ENCODE assay signal across 8 cellular contexts in genomic region chr1:235328271-235329138, GRCh38. TPM values are rescaled to one million over a fixed set of nuclear protein-coding genes. Genes with fewer than 3 reads are reported as not detected.
DNase-seq lines count a peak whose midpoint lies in the region; ATAC-seq and TF ChIP-seq lines count a peak whose summit lies in the region.

TSS of gene GGPS1 (plus strand) at chr1:235328570. CDS start at chr1:235335265, 6,695 bp downstream.

- peaks cover 3% of the 10 kb centered on the region for H3K79me1 ChIP-seq in H9 (ENCODE audit: insufficient read depth, low read depth, low read length, poor library complexity, severe bottlenecking)

- peak within 1 kb of the TSS; percentile 43 for H2BK5ac ChIP-seq in H9 (ENCODE audit: insufficient read length, low read length)

- peak within 1 kb of the TSS; percentile 98 for H3K14ac ChIP-seq in H9 (ENCODE audit: insufficient read depth, low read length)

- peak; percentile 80 for TF ChIP-seq POLR2A in Raji (IDR thresholded peaks at IDR 0.05; ENCODE audit: insufficient read depth, low read depth, low read length)

- H4K91ac ChIP-seq in H9 (ENCODE audit: insufficient read length, low read depth, low read length), result peak within 1 kb of the TSS; percentile 76

- peaks cover 19% of the 10 kb centered on the region; the same call in 1 of the 2 replicates for H3K4me1 ChIP-seq in ES-I3 (ENCODE audit: insufficient read depth, low read length)
- no peaks in the 10 kb centered on the region for H3K4me1 ChIP-seq in H9 (ENCODE audit: insufficient read depth, low read length)

- H3K23me2 ChIP-seq in H9 (ENCODE audit: insufficient read length, low read depth, low read length, poor library complexity, severe bottlenecking), result peaks cover 10% of the 10 kb centered on the region

- no peaks in the 10 kb centered on the region for H4K20me1 ChIP-seq in H9 (ENCODE audit: control insufficient read depth, insufficient read depth, insufficient read length)

- H3K79me2 ChIP-seq in H9 (ENCODE audit: insufficient read depth, low read length), result peaks cover 38% of the 10 kb centered on the region; the same call in 1 of the 2 replicates

- peak within 1 kb of the TSS; percentile 78 for H3K9ac ChIP-seq in ES-I3 (ENCODE audit: low read depth, low read length)
- peak within 1 kb of the TSS; percentile 96 for H3K9ac ChIP-seq in H9 (ENCODE audit: extremely low read depth, insufficient read length, low read length)

- H2BK20ac ChIP-seq in H9 (ENCODE audit: low read depth, low read length, poor library complexity, severe bottlenecking), result no peak within 1 kb of the TSS

- H2BK120ac ChIP-seq in H9 (ENCODE audit: low read depth, low read length, poor library complexity, severe bottlenecking), result no peak within 1 kb of the TSS

- peak; percentile 71 to 92 (median 81) for ATAC-seq in natural killer cell

- H3K56ac ChIP-seq in H9 (ENCODE audit: insufficient read length, low read depth, low read length), result peak within 1 kb of the TSS; percentile 68

- H3K36me3 Mint-ChIP-seq in H9 (ENCODE audit: insufficient read depth in 1 of 3, low read depth in 3 of 3) (peaks cover 8 to 25% (median 14%) of the 10 kb centered on the region in 3 experiments), natural killer cell (no peaks in the 10 kb centered on the region)

- peak within 1 kb of the TSS; percentile 87 for H3K4me2 ChIP-seq in H9 (ENCODE audit: insufficient read depth, insufficient read length, low read length)

- H3K9me3 ChIP-seq in ES-I3 (ENCODE audit: control insufficient read depth, insufficient read depth, low read length) (no peaks in the 10 kb centered on the region), H9 (ENCODE audit: control insufficient read depth, low read depth, low read length) (no peaks in the 10 kb centered on the region)

- H3K4ac ChIP-seq in H9 (ENCODE audit: low read depth, low read length), result no peak within 1 kb of the TSS; the same call in 1 of the 2 replicates

- H3K4me1 Mint-ChIP-seq in H9 (peaks cover 20 to 35% of the 10 kb centered on the region in 2 experiments), natural killer cell (peaks cover 33 to 39% of the 10 kb centered on the region in 2 donors)

- H3K27me3 ChIP-seq in H9 (ENCODE audit: insufficient read depth, low read length), result no peaks in the 10 kb centered on the region

- H2BK15ac ChIP-seq in H9 (ENCODE audit: low read depth, low read length), result no peak within 1 kb of the TSS

- TF ChIP-seq CTCF in H9 (conservative IDR thresholded peaks at IDR 0.05), result peak; percentile 22; the same call in 1 of the 3 replicates
- no peak for TF ChIP-seq CTCF in fibroblast of pulmonary artery (IDR thresholded peaks at IDR 0.05; ENCODE audit: low read length, missing control alignments)
- TF ChIP-seq CTCF in natural killer cell (IDR thresholded peaks at IDR 0.05), result no peak

- H3K27ac ChIP-seq in H9 (ENCODE audit: insufficient read length, low read depth, low read length), result peak within 1 kb of the TSS; percentile 90

- no peaks in the 10 kb centered on the region for H3K36me3 ChIP-seq in ES-I3 (ENCODE audit: insufficient read depth, low read length)

- H2BK12ac ChIP-seq in H9 (ENCODE audit: insufficient read length, low read depth, low read length), result no peak within 1 kb of the TSS

- H3K27ac Mint-ChIP-seq in H9 (peak within 1 kb of the TSS; percentile 76 to 93 (median 82); a peak in 3 of 7 replicates), natural killer cell (no peak within 1 kb of the TSS)

- H4K5ac ChIP-seq in H9 (ENCODE audit: insufficient read length, low read depth, low read length), result peak within 1 kb of the TSS; percentile 74

- H3K9me3 Mint-ChIP-seq in H9 (no peaks in the 10 kb centered on the region), natural killer cell (no peaks in the 10 kb centered on the region)

- no CpG with 5 or more reads among the region's 54 CpGs for WGBS in H9 (ENCODE audit: extremely low coverage, insufficient read length, low lambda C conversion rate)

- H2AFZ ChIP-seq in H9 (ENCODE audit: low read length), result no peak within 1 kb of the TSS

- H3K4me3 Mint-ChIP-seq in H9 (no peak within 1 kb of the TSS), natural killer cell (no peak within 1 kb of the TSS)

- H3K23ac ChIP-seq in H9 (ENCODE audit: insufficient read length, low read depth, low read length), result no peak within 1 kb of the TSS

- H3T11ph ChIP-seq in H9 (ENCODE audit: low read length), result no peak within 1 kb of the TSS

- intact Hi-C loops in natural killer cell (cut with micrococcal nuclease), result loop anchor here (1.0 to 10.0 kb wide), 9 partner anchors 24 to 724 kb away; partner anchors contain the start of genes LYST, RBM34, TBCE and TOMM20

- no peak within 1 kb of the TSS for H2AK5ac ChIP-seq in H9 (ENCODE audit: insufficient read length, low read length)

- H3K27me3 Mint-ChIP-seq in H9 (ENCODE audit: low read depth), result no peaks in the 10 kb centered on the region
- no peaks in the 10 kb centered on the region for H3K27me3 Mint-ChIP-seq in natural killer cell (ENCODE audit: low read depth in 2 of 2)

- DNase-seq in H9 (peak; percentile 98), M059J (ENCODE audit: low read depth) (peak; percentile 100), fibroblast of pulmonary artery (ENCODE audit: low read depth) (peak; percentile 100), natural killer cell (peak; percentile 95)
- DNase-seq in activated T-helper 9 cell treated with anti-CD3 and anti-CD28 coated beads, Interleukin-2, amount 50 U/mL, for 16 hours (ENCODE audit: low read depth), result peak; percentile 98
- DNase-seq in stimulated activated naive CD4-positive, alpha-beta T cell treated with Interleukin-2 at 50 U/mL for 16 hours (lab: John Stamatoyannopoulos, UW), result peak; percentile 97

- peak within 1 kb of the TSS; percentile 72 for H4K8ac ChIP-seq in H9 (replicated peaks; ENCODE audit: insufficient read length, low read depth, low read length)

- peak within 1 kb of the TSS; percentile 94 for H3K4me3 ChIP-seq in fibroblast of pulmonary artery (replicated peaks; ENCODE audit: low read depth, low read length)

- peak within 1 kb of the TSS; percentile 98 for H3K18ac ChIP-seq in H9 (ENCODE audit: insufficient read length, low read depth, low read length)

RNA-seq across cellular contexts. Expression of gene GGPS1, which starts in this region (rescaled TPM):
- total RNA-seq in H9 (2021) (43.3 and 44.7 TPM in 2 replicates), natural killer cell (10 to 100 TPM; 18.7 to 26.0 (median 23.9) TPM)
- total RNA-seq in M059J (2014; rRNA removed; shearing (Covaris generic)), result 30.7 and 42.8 TPM in 2 replicates

Comparison
In these comparisons a context has a peak if more than half of its experiments do, and no peak if none do; other contexts are left out.
1. Peak in every context shown above with its lines: DNase-seq, ATAC-seq, H3K4me3 ChIP-seq and H3K27ac ChIP-seq.
2. H3K27ac Mint-ChIP-seq: peak in H9 (3 of 3); none in natural killer cell (0 of 2).